ENCODE assay signal across 13 cellular contexts in the genomic region with DNA sequence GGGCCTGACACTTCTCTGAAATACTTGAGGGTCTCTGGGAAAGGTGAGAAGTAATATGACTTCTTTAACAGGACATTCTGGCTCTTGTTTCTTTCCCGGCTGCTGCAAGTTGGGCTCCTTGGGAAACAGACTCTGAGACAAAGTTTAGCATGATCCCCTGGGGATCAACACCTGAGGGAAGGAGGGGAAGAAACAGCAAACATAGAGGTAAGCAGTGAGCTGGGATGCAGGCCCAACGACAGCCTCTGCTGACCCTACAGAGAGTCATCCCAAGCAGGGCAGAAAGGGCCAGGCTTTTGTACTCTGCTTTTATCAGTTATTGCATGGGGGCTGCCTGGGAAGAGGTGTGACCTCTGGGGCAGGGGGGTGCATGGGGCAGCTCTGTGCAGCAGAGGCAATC. TPM values are rescaled to one million over a fixed set of nuclear protein-coding genes. Genes with fewer than 3 reads are reported as not detected.
DNase-seq lines count a peak whose midpoint lies in the region; ATAC-seq and TF ChIP-seq lines count a peak whose summit lies in the region.
"Had no signal": no experiment of that assay in that cellular context is flagged by ENCODE, and none has a peak within 500 bp of the region (broad histone marks: within the 10 kb centered on the region; RNA-seq: fewer than 3 reads in every experiment).

No MANE protein-coding gene starts in this region.

- CTCF ChIA-PET in WTC11 (lab: Charles Lee): interaction anchor here (0.8 to 1.2 kb wide), 2 partner anchors 27 to 49 kb away, joined by 3 read pairs; a partner anchor contains a TSS

- no peaks in the 10 kb centered on the region for H3K36me3 Mint-ChIP-seq in WTC11
- no peaks in the 10 kb centered on the region for H3K36me3 Mint-ChIP-seq in nephron progenitor cell (ENCODE audit: low read depth)
- no peaks in the 10 kb centered on the region for H3K36me3 Mint-ChIP-seq in stimulated activated memory B cell treated with anti-CD40 and anti-IgM and Interleukin-4, amounts not matched to agents 10 μg/mL and 1 μg/mL and 100 μg/mL, for 72 hours
- H3K36me3 Mint-ChIP-seq: CD8-positive, alpha-beta T cell had no signal

- POLR2A ChIA-PET in WTC11 (lab: Charles Lee): no interaction called here

- no peak overlapping the region for H3K4me3 ChIP-seq in H7 (ENCODE audit: insufficient read depth, low read depth, low read length)
- H3K4me3 ChIP-seq: BLaER1 treated with 17β-estradiol and CSF1 and Interleukin-3, amounts not matched to agents 10 nM and 100 nM had no signal

- peaks cover 66% of the 10 kb centered on the region for H3K4me1 Mint-ChIP-seq in WTC11
- H3K4me1 Mint-ChIP-seq in nephron progenitor cell: peaks cover 5% of the 10 kb centered on the region
- H3K4me1 Mint-ChIP-seq in stimulated activated memory B cell treated with anti-CD40 and anti-IgM and Interleukin-4, amounts not matched to agents 10 μg/mL and 1 μg/mL and 100 μg/mL, for 72 hours: no peaks in the 10 kb centered on the region
- H3K4me1 Mint-ChIP-seq: B cell had no signal

- ATAC-seq in WTC11 (peak; percentile 52), HG02981 (IDR thresholded peaks at IDR 0.05; ENCODE audit: unreplicated experiment) (no peak), GM21737 (IDR thresholded peaks at IDR 0.05; ENCODE audit: unreplicated experiment) (no peak)
- ATAC-seq in stimulated activated memory B cell treated with anti-CD40 and anti-IgM and Interleukin-4, amounts not matched to agents 10 μg/mL and 1 μg/mL and 100 μg/mL, for 72 hours: peak; percentile 27
- ATAC-seq: CD8-positive, alpha-beta T cell had no signal

- H3K4me3 Mint-ChIP-seq in WTC11: no peak overlapping the region
- no peak overlapping the region for H3K4me3 Mint-ChIP-seq in nephron progenitor cell
- no peak overlapping the region for H3K4me3 Mint-ChIP-seq in stimulated activated memory B cell treated with anti-CD40 and anti-IgM and Interleukin-4, amounts not matched to agents 10 μg/mL and 1 μg/mL and 100 μg/mL, for 72 hours
- H3K4me3 Mint-ChIP-seq: B cell; CD8-positive, alpha-beta T cell had no signal

- DNase-seq in H7 (peak; percentile 45), WTC11 (ENCODE audit: low spot score) (no peak), nephron progenitor cell (no peak), RKO (ENCODE audit: low spot score) (no peak)
- DNase-seq: Calu3; CD8-positive, alpha-beta T cell; DMS79 treated with DMSO at 0.1 percent for 48 hours; GF-D8 had no signal

- H3K9me3 Mint-ChIP-seq in WTC11 (no peaks in the 10 kb centered on the region; the same call in 1 of the 2 replicates), nephron progenitor cell (no peaks in the 10 kb centered on the region)
- no peaks in the 10 kb centered on the region for H3K9me3 Mint-ChIP-seq in stimulated activated memory B cell treated with anti-CD40 and anti-IgM and Interleukin-4, amounts not matched to agents 10 μg/mL and 1 μg/mL and 100 μg/mL, for 72 hours
- H3K9me3 Mint-ChIP-seq: CD8-positive, alpha-beta T cell had no signal

- H3K27ac Mint-ChIP-seq in WTC11: peak overlapping the region; percentile 88
- H3K27ac Mint-ChIP-seq in nephron progenitor cell: peak overlapping the region; percentile 44
- no peak overlapping the region for H3K27ac Mint-ChIP-seq in stimulated activated memory B cell treated with anti-CD40 and anti-IgM and Interleukin-4, amounts not matched to agents 10 μg/mL and 1 μg/mL and 100 μg/mL, for 72 hours
- H3K27ac Mint-ChIP-seq: B cell; CD8-positive, alpha-beta T cell had no signal

- no peaks in the 10 kb centered on the region for H3K27me3 Mint-ChIP-seq in WTC11 (ENCODE audit: low read depth)
- H3K27me3 Mint-ChIP-seq in nephron progenitor cell (ENCODE audit: low read depth, poor library complexity): no peaks in the 10 kb centered on the region
- H3K27me3 Mint-ChIP-seq in stimulated activated memory B cell treated with anti-CD40 and anti-IgM and Interleukin-4, amounts not matched to agents 10 μg/mL and 1 μg/mL and 100 μg/mL, for 72 hours: no peaks in the 10 kb centered on the region
- H3K27me3 Mint-ChIP-seq: B cell had no signal

- no peaks in the 10 kb centered on the region for H3K36me3 ChIP-seq in H7 (replicated peaks; ENCODE audit: control insufficient read depth, insufficient read depth, low read length)
- H3K36me3 ChIP-seq: BLaER1 treated with 17β-estradiol and CSF1 and Interleukin-3, amounts not matched to agents 10 nM and 100 nM had no signal

- TF ChIP-seq CTCF in WTC11 (IDR thresholded peaks at IDR 0.05) (no peak), nephron progenitor cell (IDR thresholded peaks at IDR 0.05) (no peak)

- H3K27me3 ChIP-seq in H7 (ENCODE audit: control insufficient read depth, insufficient read depth, low read length): no peaks in the 10 kb centered on the region
- H3K27me3 ChIP-seq: BLaER1 treated with 17β-estradiol and CSF1 and Interleukin-3, amounts not matched to agents 10 nM and 100 nM had no signal

TF ChIP-seq in WTC11, 78 proteins besides CTCF, POLR2A, EP300 and RAD21:
- no peak for TF ChIP-seq ZNF138 (CRISPR knock-in tag; conservative IDR thresholded peaks at IDR 0.05)
- TF ChIP-seq TEAD1 (CRISPR knock-in tag; IDR thresholded peaks at IDR 0.05): no peak
- TF ChIP-seq PRRX2 (CRISPR knock-in tag; IDR thresholded peaks at IDR 0.05): no peak
- TF ChIP-seq, protein P1, sequence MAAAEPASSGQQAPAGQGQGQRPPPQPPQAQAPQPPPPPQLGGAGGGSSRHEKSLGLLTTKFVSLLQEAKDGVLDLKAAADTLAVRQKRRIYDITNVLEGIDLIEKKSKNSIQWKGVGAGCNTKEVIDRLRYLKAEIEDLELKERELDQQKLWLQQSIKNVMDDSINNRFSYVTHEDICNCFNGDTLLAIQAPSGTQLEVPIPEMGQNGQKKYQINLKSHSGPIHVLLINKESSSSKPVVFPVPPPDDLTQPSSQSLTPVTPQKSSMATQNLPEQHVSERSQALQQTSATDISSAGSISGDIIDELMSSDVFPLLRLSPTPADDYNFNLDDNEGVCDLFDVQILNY (CRISPR knock-in tag; IDR thresholded peaks at IDR 0.05): no peak
- no peak for TF ChIP-seq ZBTB21 (CRISPR knock-in tag; IDR thresholded peaks at IDR 0.05; ENCODE audit: borderline replicate concordance)
- TF ChIP-seq, protein P2, sequence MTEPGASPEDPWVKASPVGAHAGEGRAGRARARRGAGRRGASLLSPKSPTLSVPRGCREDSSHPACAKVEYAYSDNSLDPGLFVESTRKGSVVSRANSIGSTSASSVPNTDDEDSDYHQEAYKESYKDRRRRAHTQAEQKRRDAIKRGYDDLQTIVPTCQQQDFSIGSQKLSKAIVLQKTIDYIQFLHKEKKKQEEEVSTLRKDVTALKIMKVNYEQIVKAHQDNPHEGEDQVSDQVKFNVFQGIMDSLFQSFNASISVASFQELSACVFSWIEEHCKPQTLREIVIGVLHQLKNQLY (CRISPR knock-in tag; IDR thresholded peaks at IDR 0.05): no peak
- TF ChIP-seq IRF2 (CRISPR knock-in tag; IDR thresholded peaks at IDR 0.05; ENCODE audit: borderline replicate concordance, low read depth): no peak
- TF ChIP-seq, protein P3, sequence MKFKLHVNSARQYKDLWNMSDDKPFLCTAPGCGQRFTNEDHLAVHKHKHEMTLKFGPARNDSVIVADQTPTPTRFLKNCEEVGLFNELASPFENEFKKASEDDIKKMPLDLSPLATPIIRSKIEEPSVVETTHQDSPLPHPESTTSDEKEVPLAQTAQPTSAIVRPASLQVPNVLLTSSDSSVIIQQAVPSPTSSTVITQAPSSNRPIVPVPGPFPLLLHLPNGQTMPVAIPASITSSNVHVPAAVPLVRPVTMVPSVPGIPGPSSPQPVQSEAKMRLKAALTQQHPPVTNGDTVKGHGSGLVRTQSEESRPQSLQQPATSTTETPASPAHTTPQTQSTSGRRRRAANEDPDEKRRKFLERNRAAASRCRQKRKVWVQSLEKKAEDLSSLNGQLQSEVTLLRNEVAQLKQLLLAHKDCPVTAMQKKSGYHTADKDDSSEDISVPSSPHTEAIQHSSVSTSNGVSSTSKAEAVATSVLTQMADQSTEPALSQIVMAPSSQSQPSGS (CRISPR knock-in tag; IDR thresholded peaks at IDR 0.05; ENCODE audit: borderline replicate concordance, low read depth): no peak
- no peak for TF ChIP-seq EMX1 (CRISPR knock-in tag; IDR thresholded peaks at IDR 0.05)
- TF ChIP-seq ZNF671 (CRISPR knock-in tag; IDR thresholded peaks at IDR 0.05): no peak
- TF ChIP-seq TP53 (CRISPR knock-in tag; IDR thresholded peaks at IDR 0.05): no peak
- TF ChIP-seq ZNF232 (CRISPR knock-in tag; IDR thresholded peaks at IDR 0.05): no peak
- TF ChIP-seq, protein P4, sequence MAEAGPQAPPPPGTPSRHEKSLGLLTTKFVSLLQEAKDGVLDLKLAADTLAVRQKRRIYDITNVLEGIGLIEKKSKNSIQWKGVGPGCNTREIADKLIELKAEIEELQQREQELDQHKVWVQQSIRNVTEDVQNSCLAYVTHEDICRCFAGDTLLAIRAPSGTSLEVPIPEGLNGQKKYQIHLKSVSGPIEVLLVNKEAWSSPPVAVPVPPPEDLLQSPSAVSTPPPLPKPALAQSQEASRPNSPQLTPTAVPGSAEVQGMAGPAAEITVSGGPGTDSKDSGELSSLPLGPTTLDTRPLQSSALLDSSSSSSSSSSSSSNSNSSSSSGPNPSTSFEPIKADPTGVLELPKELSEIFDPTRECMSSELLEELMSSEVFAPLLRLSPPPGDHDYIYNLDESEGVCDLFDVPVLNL (CRISPR knock-in tag; IDR thresholded peaks at IDR 0.05; ENCODE audit: borderline replicate concordance, low read depth): no peak

RNA-seq across cellular contexts. Expression of a gene that starts 26.8 kb away (rescaled TPM):
- total RNA-seq in H7 (2014; rRNA removed; shearing (Covaris generic)): 72.9 and 75.5 TPM in 2 replicates
- total RNA-seq in WTC11 (2021): 195 to 204 TPM (median 195 TPM) in 3 replicates

Comparison
In these comparisons a context has a peak if more than half of its experiments do, and no peak if none do; other contexts are left out.
1. ATAC-seq: peak in WTC11 (single experiment) and stimulated activated memory B cell treated with anti-CD40 and anti-IgM and Interleukin-4, amounts not matched to agents 10 μg/mL and 1 μg/mL and 100 μg/mL, for 72 hours (single experiment); none in HG02981 (single experiment) and GM21737 (single experiment).